2 cellular contexts compared by ENCODE assay signal in genomic region chr22:28869736-28870135, GRCh38.
A peak's percentile ranks its signal among the peaks of the same experiment; 100 is the strongest.
TF ChIP-seq lines count a peak whose summit lies in the region.

No MANE protein-coding gene starts in this region.

TF ChIP-seq in SK-N-SH, 30 proteins besides CTCF, POLR2A, EP300 and RAD21:
- TF ChIP-seq MXI1 (IDR thresholded peaks at IDR 0.05; ENCODE audit: low read depth, low read length), result no peak
- TF ChIP-seq CHD2 (IDR thresholded peaks at IDR 0.05; ENCODE audit: low read length, partially characterized antibody), result peak; percentile 73
- TF ChIP-seq SIN3A (IDR thresholded peaks at IDR 0.05; ENCODE audit: borderline replicate concordance, low read depth, low read length), result no peak
- TF ChIP-seq RCOR1 (IDR thresholded peaks at IDR 0.05; ENCODE audit: low read length), result peak; percentile 62
- TF ChIP-seq TCF12 (IDR thresholded peaks at IDR 0.05), result 0 out of 2 replicates have a peak, but pooled peaks have one; percentile 32
- peak; percentile 63 for TF ChIP-seq GATA2 (CRISPR knock-in tag; IDR thresholded peaks at IDR 0.05)
- TF ChIP-seq ZBTB33 (IDR thresholded peaks at IDR 0.05; ENCODE audit: borderline replicate concordance, low read depth), result no peak
- TF ChIP-seq POLR2AphosphoS5 (IDR thresholded peaks at IDR 0.05; ENCODE audit: low read depth, low read length), result no peak

TF ChIP-seq in HepG2, 621 proteins besides CTCF, POLR2A, EP300 and RAD21:
- TF ChIP-seq FUBP1 (CRISPR knock-in tag; IDR thresholded peaks at IDR 0.05; ENCODE audit: borderline replicate concordance) (no peak), DNMT1 (CRISPR knock-in tag; IDR thresholded peaks at IDR 0.05) (no peak), ZNF17 (CRISPR knock-in tag; IDR thresholded peaks at IDR 0.05) (no peak), NFIB (CRISPR knock-in tag; IDR thresholded peaks at IDR 0.05; ENCODE audit: borderline replicate concordance) (no peak), NFKBIZ (CRISPR knock-in tag; IDR thresholded peaks at IDR 0.05) (no peak), SMAD1 (CRISPR knock-in tag; IDR thresholded peaks at IDR 0.05; ENCODE audit: borderline replicate concordance, low read depth) (no peak), NAIF1 (CRISPR knock-in tag; IDR thresholded peaks at IDR 0.05; ENCODE audit: borderline replicate concordance) (no peak), AFF4 (CRISPR knock-in tag; IDR thresholded peaks at IDR 0.05) (no peak), ZNF841 (CRISPR knock-in tag; IDR thresholded peaks at IDR 0.05; ENCODE audit: borderline replicate concordance) (no peak), TAF15 (IDR thresholded peaks at IDR 0.05; ENCODE audit: low read depth, low read length, poor library complexity, severe bottlenecking) (no peak), ZNF282 (IDR thresholded peaks at IDR 0.05; ENCODE audit: partially characterized antibody) (no peak), CC2D1A (CRISPR knock-in tag; IDR thresholded peaks at IDR 0.05) (no peak), NR2F6 (IDR thresholded peaks at IDR 0.05) (no peak), NR2F6 (CRISPR knock-in tag; IDR thresholded peaks at IDR 0.05) (no peak), PBX3 (CRISPR knock-in tag; IDR thresholded peaks at IDR 0.05; ENCODE audit: borderline replicate concordance) (no peak), ZBTB26 (CRISPR knock-in tag; IDR thresholded peaks at IDR 0.05; ENCODE audit: borderline replicate concordance) (no peak), SNAPC4 (CRISPR knock-in tag; IDR thresholded peaks at IDR 0.05) (no peak), ZNF354B (CRISPR knock-in tag; IDR thresholded peaks at IDR 0.05) (no peak), CEBPG (CRISPR knock-in tag; IDR thresholded peaks at IDR 0.05) (no peak)
- TF ChIP-seq, protein P1, sequence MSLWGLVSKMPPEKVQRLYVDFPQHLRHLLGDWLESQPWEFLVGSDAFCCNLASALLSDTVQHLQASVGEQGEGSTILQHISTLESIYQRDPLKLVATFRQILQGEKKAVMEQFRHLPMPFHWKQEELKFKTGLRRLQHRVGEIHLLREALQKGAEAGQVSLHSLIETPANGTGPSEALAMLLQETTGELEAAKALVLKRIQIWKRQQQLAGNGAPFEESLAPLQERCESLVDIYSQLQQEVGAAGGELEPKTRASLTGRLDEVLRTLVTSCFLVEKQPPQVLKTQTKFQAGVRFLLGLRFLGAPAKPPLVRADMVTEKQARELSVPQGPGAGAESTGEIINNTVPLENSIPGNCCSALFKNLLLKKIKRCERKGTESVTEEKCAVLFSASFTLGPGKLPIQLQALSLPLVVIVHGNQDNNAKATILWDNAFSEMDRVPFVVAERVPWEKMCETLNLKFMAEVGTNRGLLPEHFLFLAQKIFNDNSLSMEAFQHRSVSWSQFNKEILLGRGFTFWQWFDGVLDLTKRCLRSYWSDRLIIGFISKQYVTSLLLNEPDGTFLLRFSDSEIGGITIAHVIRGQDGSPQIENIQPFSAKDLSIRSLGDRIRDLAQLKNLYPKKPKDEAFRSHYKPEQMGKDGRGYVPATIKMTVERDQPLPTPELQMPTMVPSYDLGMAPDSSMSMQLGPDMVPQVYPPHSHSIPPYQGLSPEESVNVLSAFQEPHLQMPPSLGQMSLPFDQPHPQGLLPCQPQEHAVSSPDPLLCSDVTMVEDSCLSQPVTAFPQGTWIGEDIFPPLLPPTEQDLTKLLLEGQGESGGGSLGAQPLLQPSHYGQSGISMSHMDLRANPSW (CRISPR knock-in tag; IDR thresholded peaks at IDR 0.05; ENCODE audit: borderline replicate concordance), result no peak
